10 cellular contexts compared by ENCODE assay signal in genomic region chr10:103448751-103449150, GRCh38. TPM values are rescaled to one million over a fixed set of nuclear protein-coding genes. Genes with fewer than 3 reads are reported as not detected.
A peak's percentile ranks its signal among the peaks of the same experiment; 100 is the strongest.
DNase-seq lines count a peak whose midpoint lies in the region; ATAC-seq and TF ChIP-seq lines count a peak whose summit lies in the region.
"Had no signal": no experiment of that assay in that cellular context is flagged by ENCODE, and none has a peak within 500 bp of the region (broad histone marks: within the 10 kb centered on the region; RNA-seq: fewer than 3 reads in every experiment).

No MANE protein-coding gene starts in this region.

- H3K4me1 Mint-ChIP-seq in effector memory CD8-positive, alpha-beta T cell (ENCODE audit: low read depth in 2 of 2): peaks cover 56 to 61% of the 10 kb centered on the region in 2 donors
- H3K4me1 Mint-ChIP-seq in natural killer cell treated with Interleukin-12 subunit alpha and Interleukin-12 subunit beta and Interleukin-15 and Interleukin-18, amount 100 ng/mL, for 72 hours (ENCODE audit: low read depth in 2 of 2): peaks cover 31 to 64% of the 10 kb centered on the region in 2 donors

- DNase-seq in AG10803 (ENCODE audit: low read depth) (peak; percentile 87), NCI-H460 (ENCODE audit: extremely low read depth, low read depth) (peak; percentile 18), NCI-H1436 (lab: John Stamatoyannopoulos, UW) (no peak), NCI-H774 (lab: John Stamatoyannopoulos, UW) (no peak)
- no peak for DNase-seq in effector memory CD8-positive, alpha-beta T cell
- no peak for DNase-seq in natural killer cell treated with Interleukin-12 subunit alpha and Interleukin-12 subunit beta and Interleukin-15 and Interleukin-18, amount 100 ng/mL, for 72 hours (ENCODE audit: low spot score)
- no peak for DNase-seq in activated CD4-positive, alpha-beta T cell treated with anti-CD3 and anti-CD28 coated beads, Interleukin-2, amount 50 U/mL, for 1 hour
- DNase-seq: RPMI8226 had no signal

- H3K4me3 ChIP-seq in AG10803 (ENCODE audit: low read length): peak overlapping the region; percentile 29; the same call in 1 of the 2 replicates
- H3K4me3 ChIP-seq: cardiac muscle cell had no signal

- TF ChIP-seq CTCF in AG10803 (conservative IDR thresholded peaks at IDR 0.05; ENCODE audit: low read length): no peak

- H3K27me3 Mint-ChIP-seq in effector memory CD8-positive, alpha-beta T cell: no peaks in the 10 kb centered on the region
- no peaks in the 10 kb centered on the region for H3K27me3 Mint-ChIP-seq in natural killer cell treated with Interleukin-12 subunit alpha and Interleukin-12 subunit beta and Interleukin-15 and Interleukin-18, amount 100 ng/mL, for 72 hours

- H3K27ac Mint-ChIP-seq in effector memory CD8-positive, alpha-beta T cell: peak overlapping the region; percentile 90 to 91
- peak overlapping the region; percentile 79 to 86 for H3K27ac Mint-ChIP-seq in natural killer cell treated with Interleukin-12 subunit alpha and Interleukin-12 subunit beta and Interleukin-15 and Interleukin-18, amount 100 ng/mL, for 72 hours

- H3K9me3 Mint-ChIP-seq in effector memory CD8-positive, alpha-beta T cell: no peaks in the 10 kb centered on the region
- no peaks in the 10 kb centered on the region for H3K9me3 Mint-ChIP-seq in natural killer cell treated with Interleukin-12 subunit alpha and Interleukin-12 subunit beta and Interleukin-15 and Interleukin-18, amount 100 ng/mL, for 72 hours

- peak overlapping the region; percentile 95 to 96 for H3K4me3 Mint-ChIP-seq in effector memory CD8-positive, alpha-beta T cell
- H3K4me3 Mint-ChIP-seq in natural killer cell treated with Interleukin-12 subunit alpha and Interleukin-12 subunit beta and Interleukin-15 and Interleukin-18, amount 100 ng/mL, for 72 hours: no peak overlapping the region

- peaks cover 53% of the 10 kb centered on the region for H3K36me3 Mint-ChIP-seq in effector memory CD8-positive, alpha-beta T cell (ENCODE audit: insufficient read depth)
- peaks cover 6% of the 10 kb centered on the region for H3K36me3 Mint-ChIP-seq in natural killer cell treated with Interleukin-12 subunit alpha and Interleukin-12 subunit beta and Interleukin-15 and Interleukin-18, amount 100 ng/mL, for 72 hours

- ATAC-seq in effector memory CD8-positive, alpha-beta T cell (replicated peaks): no peak
- no peak for ATAC-seq in natural killer cell treated with Interleukin-12 subunit alpha and Interleukin-12 subunit beta and Interleukin-15 and Interleukin-18, amount 100 ng/mL, for 72 hours
- no peak for ATAC-seq in HG03521 (IDR thresholded peaks at IDR 0.05; ENCODE audit: unreplicated experiment)

RNA-seq across cellular contexts. Expression of gene CALHM2, which starts 3.4 kb away (rescaled TPM):
- 16.6 and 18.1 TPM in 2 replicates for total RNA-seq in NCI-H460 (2014; rRNA removed; shearing (Covaris generic))
- 29.7 and 30.9 TPM in 2 replicates for polyA plus RNA-seq in NCI-H460 (2014; cell fraction: nucleus; rRNA removed)
- total RNA-seq in natural killer cell treated with Interleukin-12 subunit alpha and Interleukin-12 subunit beta and Interleukin-15 and Interleukin-18, amount 100 ng/mL, for 72 hours: 10 to 100 TPM; 11.2 to 12.7 TPM

RNA-seq across cellular contexts. Expression of gene CALHM1, which starts 9.9 kb away (rescaled TPM):
- total RNA-seq in NCI-H460 (2014; rRNA removed; shearing (Covaris generic)): not detected in 2 replicates
- not detected in 2 replicates for polyA plus RNA-seq in NCI-H460 (2014; cell fraction: nucleus; rRNA removed)
- total RNA-seq in natural killer cell treated with Interleukin-12 subunit alpha and Interleukin-12 subunit beta and Interleukin-15 and Interleukin-18, amount 100 ng/mL, for 72 hours: not detected
- total RNA-seq: cardiac muscle cell had no signal
- polyA plus RNA-seq: cardiac muscle cell had no signal

RNA-seq across cellular contexts. Expression of gene CALHM3, which starts 30.3 kb away (rescaled TPM):
- not detected in 2 replicates for total RNA-seq in NCI-H460 (2014; rRNA removed; shearing (Covaris generic))
- not detected in 2 replicates for polyA plus RNA-seq in NCI-H460 (2014; cell fraction: nucleus; rRNA removed)
- total RNA-seq in natural killer cell treated with Interleukin-12 subunit alpha and Interleukin-12 subunit beta and Interleukin-15 and Interleukin-18, amount 100 ng/mL, for 72 hours: not detected
- total RNA-seq: cardiac muscle cell had no signal
- polyA plus RNA-seq: cardiac muscle cell had no signal

RNA-seq across cellular contexts. Expression of gene NEURL1, which starts 44.8 kb away (rescaled TPM):
- 0.14 TPM in 1 of 2 replicates, not detected in the other for total RNA-seq in NCI-H460 (2014; rRNA removed; shearing (Covaris generic))
- polyA plus RNA-seq in NCI-H460 (2014; cell fraction: nucleus; rRNA removed): 0.03 TPM in 1 of 2 replicates, not detected in the other
- total RNA-seq in natural killer cell treated with Interleukin-12 subunit alpha and Interleukin-12 subunit beta and Interleukin-15 and Interleukin-18, amount 100 ng/mL, for 72 hours: 1 to 10 TPM; 1.4 to 1.8 TPM

RNA-seq across cellular contexts. Expression of gene PDCD11, which starts 52.3 kb away (rescaled TPM):
- 45.6 and 51.4 TPM in 2 replicates for total RNA-seq in NCI-H460 (2014; rRNA removed; shearing (Covaris generic))
- polyA plus RNA-seq in NCI-H460 (2014; cell fraction: nucleus; rRNA removed): 40.8 and 53.3 TPM in 2 replicates
- total RNA-seq in natural killer cell treated with Interleukin-12 subunit alpha and Interleukin-12 subunit beta and Interleukin-15 and Interleukin-18, amount 100 ng/mL, for 72 hours: 100 to 1,000 TPM in 1 of 2 donors, 10 to 100 TPM in 1; 61.7 to 151 TPM

Comparison
In these comparisons a context has a peak if more than half of its experiments do, and no peak if none do; other contexts are left out.
1. DNase-seq: peak in AG10803 (single experiment) and NCI-H460 (single experiment); none in effector memory CD8-positive, alpha-beta T cell (0 of 3), natural killer cell treated with Interleukin-12 subunit alpha and Interleukin-12 subunit beta and Interleukin-15 and Interleukin-18, amount 100 ng/mL, for 72 hours (single experiment), NCI-H1436 (single experiment), NCI-H774 (single experiment) and activated CD4-positive, alpha-beta T cell treated with anti-CD3 and anti-CD28 coated beads, Interleukin-2, amount 50 U/mL, for 1 hour (single experiment).